6 cellular contexts compared by ENCODE assay signal in the genomic region with DNA sequence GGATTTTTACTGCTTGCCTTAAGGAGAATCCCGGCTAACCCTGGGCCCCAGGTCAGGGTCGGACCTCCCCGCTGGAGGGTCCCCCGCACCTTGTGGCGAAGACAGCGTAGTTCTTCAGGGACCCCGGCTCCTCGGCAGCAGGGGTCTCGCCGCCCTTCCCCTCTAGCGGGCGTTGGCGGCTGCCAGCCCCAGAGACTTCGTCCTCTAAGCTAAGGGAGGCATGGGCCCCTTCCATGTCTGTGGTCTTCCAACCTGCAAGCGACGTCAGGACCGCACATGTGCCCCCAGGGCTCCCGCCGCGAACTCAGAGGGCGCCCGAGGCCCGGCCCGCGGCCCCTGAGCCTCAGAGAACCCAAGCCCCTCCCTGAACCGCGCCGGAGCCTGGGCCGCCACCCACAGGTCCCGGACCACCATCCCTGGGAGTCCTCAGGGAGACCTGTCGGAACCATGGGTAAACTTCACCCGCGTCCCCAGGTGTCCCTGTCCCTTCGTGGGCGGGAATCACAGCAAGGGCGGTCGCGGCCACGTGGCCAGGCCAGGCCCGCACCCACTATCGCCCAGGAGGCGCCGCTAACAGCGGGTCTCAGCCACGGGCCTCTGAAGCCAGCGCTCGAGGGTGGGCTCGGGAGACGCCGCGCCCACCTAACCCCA. TPM values are rescaled to one million over a fixed set of nuclear protein-coding genes. Genes with fewer than 3 reads are reported as not detected.
DNase-seq lines count a peak whose midpoint lies in the region; ATAC-seq lines count a peak whose summit lies in the region.

No MANE protein-coding gene starts in this region.

- peak overlapping the region in 2 of 11 experiments; percentile 2 to 5; a peak in 1 of 22 replicates for H3K9ac ChIP-seq in BLaER1 treated with 17β-estradiol and CSF1 and Interleukin-3, amounts not matched to agents 10 nM and 100 nM

- no peaks in the 10 kb centered on the region for H3K27me3 Mint-ChIP-seq in activated naive CD8-positive, alpha-beta T cell treated with anti-CD3 and anti-CD28 coated beads, Interleukin-2, amount 10 ng/mL, durations not matched to agents 7 days and 5 days

- ATAC-seq in activated naive CD8-positive, alpha-beta T cell treated with anti-CD3 and anti-CD28 coated beads, Interleukin-2, amount 10 ng/mL, durations not matched to agents 7 days and 5 days (ENCODE audit: low read depth) = no peak
- ATAC-seq in GM18520 (IDR thresholded peaks at IDR 0.05; ENCODE audit: unreplicated experiment) = no peak

- H3K36me3 Mint-ChIP-seq in activated naive CD8-positive, alpha-beta T cell treated with anti-CD3 and anti-CD28 coated beads, Interleukin-2, amount 10 ng/mL, durations not matched to agents 7 days and 5 days = peaks cover 10% of the 10 kb centered on the region

- H3K4me3 Mint-ChIP-seq in activated naive CD8-positive, alpha-beta T cell treated with anti-CD3 and anti-CD28 coated beads, Interleukin-2, amount 10 ng/mL, durations not matched to agents 7 days and 5 days = peak overlapping the region; percentile 28

- H3K27ac Mint-ChIP-seq in activated naive CD8-positive, alpha-beta T cell treated with anti-CD3 and anti-CD28 coated beads, Interleukin-2, amount 10 ng/mL, durations not matched to agents 7 days and 5 days = no peak overlapping the region

- DNase-seq in activated naive CD8-positive, alpha-beta T cell treated with anti-CD3 and anti-CD28 coated beads, Interleukin-2, amount 10 ng/mL, durations not matched to agents 7 days and 5 days = no peak
- peak; percentile 88 for DNase-seq in mesenteric fat pad (ENCODE audit: low spot score)
- no peak for DNase-seq in GF-D8 (lab: John Stamatoyannopoulos, UW)
- DNase-seq in NCI-H446 (lab: John Stamatoyannopoulos, UW) = no peak

- no peaks in the 10 kb centered on the region for H3K9me3 Mint-ChIP-seq in activated naive CD8-positive, alpha-beta T cell treated with anti-CD3 and anti-CD28 coated beads, Interleukin-2, amount 10 ng/mL, durations not matched to agents 7 days and 5 days

- H4K20me1 ChIP-seq in BLaER1 treated with 17β-estradiol and CSF1 and Interleukin-3, amounts not matched to agents 10 nM and 100 nM = peaks cover 21 to 73% (median 45%) of the 10 kb centered on the region in 11 experiments; a peak in 18 of 22 replicates

- peaks cover 30% of the 10 kb centered on the region for H3K4me1 Mint-ChIP-seq in activated naive CD8-positive, alpha-beta T cell treated with anti-CD3 and anti-CD28 coated beads, Interleukin-2, amount 10 ng/mL, durations not matched to agents 7 days and 5 days

- peaks cover 64 to 83% (median 80%) of the 10 kb centered on the region in 10 experiments for H3K4me1 ChIP-seq in BLaER1 treated with 17β-estradiol and CSF1 and Interleukin-3, amounts not matched to agents 10 nM and 100 nM

- POLR2A ChIA-PET in activated naive CD8-positive, alpha-beta T cell treated with anti-CD3 and anti-CD28 coated beads, Interleukin-2, amount 10 ng/mL, durations not matched to agents 7 days and 5 days (lab: Charles Lee) = interaction anchor here (1.9 to 2.8 kb wide), 2 partner anchors 9 to 29 kb away, joined by 5 to 16 read pairs; a partner anchor contains a TSS

- no peaks in the 10 kb centered on the region for H3K27me3 ChIP-seq in BLaER1 treated with 17β-estradiol and CSF1 and Interleukin-3, amounts not matched to agents 10 nM and 100 nM

- peak overlapping the region in 7 of 11 experiments; percentile 3 to 38 (median 19); a peak in 5 of 22 replicates for H3K27ac ChIP-seq in BLaER1 treated with 17β-estradiol and CSF1 and Interleukin-3, amounts not matched to agents 10 nM and 100 nM

- peak overlapping the region in 6 of 11 experiments; percentile 11 to 32 (median 24); a peak in 6 of 22 replicates for H3K4me2 ChIP-seq in BLaER1 treated with 17β-estradiol and CSF1 and Interleukin-3, amounts not matched to agents 10 nM and 100 nM

- peaks cover 26 to 71% (median 67%) of the 10 kb centered on the region in 11 experiments for H3K36me3 ChIP-seq in BLaER1 treated with 17β-estradiol and CSF1 and Interleukin-3, amounts not matched to agents 10 nM and 100 nM

- H3K9me3 ChIP-seq in BLaER1 treated with 17β-estradiol and CSF1 and Interleukin-3, amounts not matched to agents 10 nM and 100 nM (replicated peaks in 1 of 11) = peaks cover 0 to 7% (median 0%) of the 10 kb centered on the region in 11 experiments; a peak in 3 of 22 replicates

- no peak overlapping the region for H3K4me3 ChIP-seq in BLaER1 treated with 17β-estradiol and CSF1 and Interleukin-3, amounts not matched to agents 10 nM and 100 nM

RNA-seq across cellular contexts. Expression of a gene that starts 0.6 kb away (rescaled TPM):
- total RNA-seq in activated naive CD8-positive, alpha-beta T cell treated with anti-CD3 and anti-CD28 coated beads, Interleukin-2, amount 10 ng/mL, durations not matched to agents 7 days and 5 days = 10 to 100 TPM; 50.9 to 53.2 TPM
- total RNA-seq in mesenteric fat pad = 11.4 TPM

RNA-seq across cellular contexts. Expression of a gene that starts 2.9 kb away (rescaled TPM):
- 10 to 100 TPM; 12.3 to 13.8 TPM for total RNA-seq in activated naive CD8-positive, alpha-beta T cell treated with anti-CD3 and anti-CD28 coated beads, Interleukin-2, amount 10 ng/mL, durations not matched to agents 7 days and 5 days
- total RNA-seq in mesenteric fat pad = 3.8 TPM

RNA-seq across cellular contexts. Expression of a gene that starts 11.1 kb away (rescaled TPM):
- total RNA-seq in activated naive CD8-positive, alpha-beta T cell treated with anti-CD3 and anti-CD28 coated beads, Interleukin-2, amount 10 ng/mL, durations not matched to agents 7 days and 5 days = 100 to 1,000 TPM; 124 TPM
- total RNA-seq in mesenteric fat pad = 69.9 TPM

RNA-seq across cellular contexts. Expression of a gene that starts 29.3 kb away (rescaled TPM):
- total RNA-seq in activated naive CD8-positive, alpha-beta T cell treated with anti-CD3 and anti-CD28 coated beads, Interleukin-2, amount 10 ng/mL, durations not matched to agents 7 days and 5 days = 10 to 100 TPM; 72.3 to 74.2 TPM
- 18.2 TPM for total RNA-seq in mesenteric fat pad
